ENCODE assay signal across 17 cellular contexts in the genomic region with DNA sequence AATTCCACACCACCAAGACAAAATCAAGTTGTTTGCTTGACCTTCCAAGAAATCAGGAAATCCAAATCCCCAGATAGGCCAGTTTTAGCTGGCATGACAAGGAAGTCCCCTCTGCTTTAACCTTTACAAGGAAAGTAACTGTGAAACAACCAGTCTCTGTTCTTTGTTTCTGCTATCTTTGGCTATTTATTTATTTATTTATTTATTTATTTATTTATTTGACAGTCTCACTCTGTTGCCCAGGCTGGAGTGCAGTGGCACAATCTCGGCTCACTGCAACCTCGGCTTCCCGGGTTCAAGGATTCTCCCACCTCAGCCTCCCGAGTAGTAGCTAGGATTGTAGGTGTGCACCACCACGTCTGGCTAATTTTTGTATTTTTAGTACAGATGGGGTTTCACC. TPM values are rescaled to one million over a fixed set of nuclear protein-coding genes. Genes with fewer than 3 reads are reported as not detected.
DNase-seq lines count a peak whose midpoint lies in the region; ATAC-seq and TF ChIP-seq lines count a peak whose summit lies in the region.
"Had no signal": no experiment of that assay in that cellular context is flagged by ENCODE, and none has a peak within 500 bp of the region (broad histone marks: within the 10 kb centered on the region; RNA-seq: fewer than 3 reads in every experiment).

No MANE protein-coding gene starts in this region.

- H3K27me3 ChIP-seq in GM23338 (ENCODE audit: insufficient read depth) (no peaks in the 10 kb centered on the region), neural progenitor cell (no peaks in the 10 kb centered on the region)
- H3K27me3 ChIP-seq: BLaER1 treated with 17β-estradiol and CSF1 and Interleukin-3, amounts not matched to agents 10 nM and 100 nM had no signal

- H3K9me3 ChIP-seq in T-helper 17 cell (ENCODE audit: control insufficient read depth, low read length, poor library complexity, severe bottlenecking) (no peaks in the 10 kb centered on the region), neural progenitor cell (ENCODE audit: low read depth) (no peaks in the 10 kb centered on the region)
- H3K9me3 ChIP-seq: Caco-2 had no signal

- ATAC-seq in GM23338 = no peak
- no peak for ATAC-seq in T-helper 17 cell
- no peak for ATAC-seq in stimulated activated effector memory CD8-positive, alpha-beta T cell treated with anti-CD3 and anti-CD28 coated beads, Interleukin-12 subunit alpha, Interleukin-12 subunit beta, amount 100 ng/mL, for 72 hours
- no peak for ATAC-seq in left cardiac atrium
- ATAC-seq: CD8-positive, alpha-beta T cell had no signal

- H2AFZ ChIP-seq in GM23338 (peak overlapping the region; percentile 85; the same call in 1 of the 2 replicates), neural progenitor cell (replicated peaks) (no peak overlapping the region)

- DNase-seq in GM23338 (ENCODE audit: low spot score) = no peak
- no peak for DNase-seq in T-helper 17 cell
- no peak for DNase-seq in neural progenitor cell (ENCODE audit: low spot score)
- no peak for DNase-seq in stimulated activated effector memory CD8-positive, alpha-beta T cell treated with anti-CD3 and anti-CD28 coated beads, Interleukin-12 subunit alpha, Interleukin-12 subunit beta, amount 100 ng/mL, for 72 hours (ENCODE audit: low spot score in 2 of 2)
- DNase-seq in left cardiac atrium = no peak
- DNase-seq: 8988T; AML-193; Caco-2; Calu3; CD4-positive, alpha-beta T cell; CD8-positive, alpha-beta T cell; DMS79 treated with DMSO at 0.1 percent for 48 hours; GF-D8 had no signal

- H3K4me2 ChIP-seq in GM23338 (no peak overlapping the region), neural progenitor cell (no peak overlapping the region)
- H3K4me2 ChIP-seq: BLaER1 treated with 17β-estradiol and CSF1 and Interleukin-3, amounts not matched to agents 10 nM and 100 nM had no signal

- H3K9me3 Mint-ChIP-seq in GM23338 = no peaks in the 10 kb centered on the region
- H3K9me3 Mint-ChIP-seq in neural progenitor cell = peaks cover 2% of the 10 kb centered on the region
- no peaks in the 10 kb centered on the region for H3K9me3 Mint-ChIP-seq in stimulated activated effector memory CD8-positive, alpha-beta T cell treated with anti-CD3 and anti-CD28 coated beads, Interleukin-12 subunit alpha, Interleukin-12 subunit beta, amount 100 ng/mL, for 72 hours
- H3K9me3 Mint-ChIP-seq: CD4-positive, alpha-beta T cell; CD8-positive, alpha-beta T cell had no signal

- peaks cover 9% of the 10 kb centered on the region for H3K9me2 ChIP-seq in GM23338 (ENCODE audit: insufficient read depth)

- H3K4me1 Mint-ChIP-seq in GM23338 (peaks cover 5% of the 10 kb centered on the region; the same call in 2 of the 3 replicates), T-helper 17 cell (peaks cover 6% of the 10 kb centered on the region), neural progenitor cell (peaks cover 4% of the 10 kb centered on the region)
- peaks cover 6% of the 10 kb centered on the region for H3K4me1 Mint-ChIP-seq in stimulated activated effector memory CD8-positive, alpha-beta T cell treated with anti-CD3 and anti-CD28 coated beads, Interleukin-12 subunit alpha, Interleukin-12 subunit beta, amount 100 ng/mL, for 72 hours

- H3K27me3 Mint-ChIP-seq in GM23338 (ENCODE audit: insufficient read depth, low read depth, poor library complexity) (peaks cover 2% of the 10 kb centered on the region), T-helper 17 cell (no peaks in the 10 kb centered on the region), neural progenitor cell (ENCODE audit: insufficient read depth, low read depth) (peaks cover 3% of the 10 kb centered on the region)
- H3K27me3 Mint-ChIP-seq: B cell; CD4-positive, alpha-beta T cell had no signal

- intact Hi-C loops in left cardiac atrium (cut with DNase I) = loop anchor here in 1 of 2 donors (10.0 kb wide), 1 partner anchor 175 kb away; no protein-coding TSS in a partner anchor

- H3K9ac ChIP-seq in neural progenitor cell = no peak overlapping the region
- H3K9ac ChIP-seq: BLaER1 treated with 17β-estradiol and CSF1 and Interleukin-3, amounts not matched to agents 10 nM and 100 nM had no signal

- no peaks in the 10 kb centered on the region for H3K79me2 ChIP-seq in GM23338 (replicated peaks; ENCODE audit: insufficient read depth)
- no peaks in the 10 kb centered on the region for H3K79me2 ChIP-seq in neural progenitor cell (ENCODE audit: low read depth)

- no peak overlapping the region for H3K27ac ChIP-seq in GM23338 (ENCODE audit: low read depth)
- H3K27ac ChIP-seq in neural progenitor cell = no peak overlapping the region
- H3K27ac ChIP-seq: BLaER1 treated with 17β-estradiol and CSF1 and Interleukin-3, amounts not matched to agents 10 nM and 100 nM; C4-2B had no signal

- TF ChIP-seq CTCF in GM23338 (conservative IDR thresholded peaks at IDR 0.05; ENCODE audit: low read depth in 2 of 2) (no peak), neural progenitor cell (IDR thresholded peaks at IDR 0.05) (no peak)

- H3K36me3 ChIP-seq in GM23338 (ENCODE audit: insufficient read depth) = no peaks in the 10 kb centered on the region
- H3K36me3 ChIP-seq in neural progenitor cell = no peaks in the 10 kb centered on the region
- H3K36me3 ChIP-seq: BLaER1 treated with 17β-estradiol and CSF1 and Interleukin-3, amounts not matched to agents 10 nM and 100 nM had no signal

- H3K4me3 ChIP-seq in GM23338 = no peak overlapping the region
- no peak overlapping the region for H3K4me3 ChIP-seq in neural progenitor cell
- H3K4me3 ChIP-seq: BLaER1 treated with 17β-estradiol and CSF1 and Interleukin-3, amounts not matched to agents 10 nM and 100 nM had no signal

- no peak overlapping the region for H3K4me3 Mint-ChIP-seq in GM23338
- no peak overlapping the region for H3K4me3 Mint-ChIP-seq in T-helper 17 cell
- no peak overlapping the region for H3K4me3 Mint-ChIP-seq in neural progenitor cell
- no peak overlapping the region for H3K4me3 Mint-ChIP-seq in stimulated activated effector memory CD8-positive, alpha-beta T cell treated with anti-CD3 and anti-CD28 coated beads, Interleukin-12 subunit alpha, Interleukin-12 subunit beta, amount 100 ng/mL, for 72 hours
- H3K4me3 Mint-ChIP-seq: B cell; CD4-positive, alpha-beta T cell; CD8-positive, alpha-beta T cell had no signal

- no peaks in the 10 kb centered on the region; the same call in 2 of the 3 replicates for H3K36me3 Mint-ChIP-seq in GM23338 (ENCODE audit: low read depth)
- peaks cover 3% of the 10 kb centered on the region for H3K36me3 Mint-ChIP-seq in T-helper 17 cell (ENCODE audit: low read depth)
- no peaks in the 10 kb centered on the region for H3K36me3 Mint-ChIP-seq in neural progenitor cell
- no peaks in the 10 kb centered on the region for H3K36me3 Mint-ChIP-seq in stimulated activated effector memory CD8-positive, alpha-beta T cell treated with anti-CD3 and anti-CD28 coated beads, Interleukin-12 subunit alpha, Interleukin-12 subunit beta, amount 100 ng/mL, for 72 hours
- H3K36me3 Mint-ChIP-seq: CD8-positive, alpha-beta T cell had no signal

- H3K27ac Mint-ChIP-seq in GM23338 (no peak overlapping the region), T-helper 17 cell (peak overlapping the region; percentile 39), neural progenitor cell (no peak overlapping the region)
- H3K27ac Mint-ChIP-seq in stimulated activated effector memory CD8-positive, alpha-beta T cell treated with anti-CD3 and anti-CD28 coated beads, Interleukin-12 subunit alpha, Interleukin-12 subunit beta, amount 100 ng/mL, for 72 hours = no peak overlapping the region
- H3K27ac Mint-ChIP-seq: B cell; CD4-positive, alpha-beta T cell; CD8-positive, alpha-beta T cell had no signal

- H4K20me1 ChIP-seq in GM23338 (replicated peaks; ENCODE audit: insufficient read depth) (no peaks in the 10 kb centered on the region), neural progenitor cell (ENCODE audit: low read depth) (no peaks in the 10 kb centered on the region)
- H4K20me1 ChIP-seq: BLaER1 treated with 17β-estradiol and CSF1 and Interleukin-3, amounts not matched to agents 10 nM and 100 nM had no signal

- H3F3A ChIP-seq in GM23338 (replicated peaks; ENCODE audit: low read depth) (no peaks in the 10 kb centered on the region), neural progenitor cell (ENCODE audit: low read depth) (peaks cover 10% of the 10 kb centered on the region)

- peaks cover 4% of the 10 kb centered on the region; the same call in 1 of the 2 replicates for H3K4me1 ChIP-seq in GM23338 (ENCODE audit: insufficient read depth)
- H3K4me1 ChIP-seq in neural progenitor cell = peaks cover 9% of the 10 kb centered on the region

TF ChIP-seq in GM23338, 12 proteins besides CTCF, POLR2A, EP300 and RAD21 (continues in another document):
- TF ChIP-seq EZH2 (IDR thresholded peaks at IDR 0.05; ENCODE audit: low read depth, unreplicated experiment) (no peak), JUNB (IDR thresholded peaks at IDR 0.05; ENCODE audit: unreplicated experiment) (no peak), STAT1 (IDR thresholded peaks at IDR 0.05; ENCODE audit: unreplicated experiment) (no peak), POLR2AphosphoS5 (IDR thresholded peaks at IDR 0.05; ENCODE audit: low read depth) (no peak), EZH2phosphoT487 (IDR thresholded peaks at IDR 0.05; ENCODE audit: unreplicated experiment) (no peak), NANOG (IDR thresholded peaks at IDR 0.05; ENCODE audit: borderline replicate concordance) (no peak)
- TF ChIP-seq, protein P1, sequence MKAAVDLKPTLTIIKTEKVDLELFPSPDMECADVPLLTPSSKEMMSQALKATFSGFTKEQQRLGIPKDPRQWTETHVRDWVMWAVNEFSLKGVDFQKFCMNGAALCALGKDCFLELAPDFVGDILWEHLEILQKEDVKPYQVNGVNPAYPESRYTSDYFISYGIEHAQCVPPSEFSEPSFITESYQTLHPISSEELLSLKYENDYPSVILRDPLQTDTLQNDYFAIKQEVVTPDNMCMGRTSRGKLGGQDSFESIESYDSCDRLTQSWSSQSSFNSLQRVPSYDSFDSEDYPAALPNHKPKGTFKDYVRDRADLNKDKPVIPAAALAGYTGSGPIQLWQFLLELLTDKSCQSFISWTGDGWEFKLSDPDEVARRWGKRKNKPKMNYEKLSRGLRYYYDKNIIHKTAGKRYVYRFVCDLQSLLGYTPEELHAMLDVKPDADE (IDR thresholded peaks at IDR 0.05) = no peak

RNA-seq across cellular contexts. Expression of a gene that starts 14.5 kb away (rescaled TPM):
- 88.2 and 89.1 TPM in 2 replicates for total RNA-seq in GM23338 (2014; rRNA removed; shearing (Covaris generic))
- 183 and 202 TPM in 2 replicates for polyA plus RNA-seq in GM23338 (2016; fragmentation: Nextera tagmentation; extraction: Ambion mirVana)
- total RNA-seq in T-helper 17 cell (10 to 100 TPM; 11.7 to 15.3 TPM), neural progenitor cell (ENCODE audit: low replicate concordance) (69.1 and 98.5 TPM in 2 replicates), left cardiac atrium (10 to 100 TPM in 1 of 2 donors, 1 to 10 TPM in 1; 6.3 to 10.5 TPM)

RNA-seq across cellular contexts. Expression of a gene that starts 38.5 kb away (rescaled TPM):
- total RNA-seq in GM23338 (2014; rRNA removed; shearing (Covaris generic)) = not detected in 2 replicates
- not detected in 2 replicates for polyA plus RNA-seq in GM23338 (2016; fragmentation: Nextera tagmentation; extraction: Ambion mirVana)
- total RNA-seq in T-helper 17 cell (1 to 10 TPM; 1.1 to 2.7 TPM), neural progenitor cell (ENCODE audit: low replicate concordance) (not detected in 2 replicates), left cardiac atrium (not detected)
- total RNA-seq: Caco-2; Calu3; CD4-positive, alpha-beta T cell had no signal
- polyA plus RNA-seq: BJ had no signal

RNA-seq across cellular contexts. Expression of a gene that starts 41.3 kb away (rescaled TPM):
- total RNA-seq in GM23338 (2014; rRNA removed; shearing (Covaris generic)) = 78.4 and 79.9 TPM in 2 replicates
- polyA plus RNA-seq in GM23338 (2016; fragmentation: Nextera tagmentation; extraction: Ambion mirVana) = 63.1 and 66.7 TPM in 2 replicates
- 100 to 1,000 TPM; 103 to 110 TPM for total RNA-seq in T-helper 17 cell
- 71.5 and 82.3 TPM in 2 replicates for total RNA-seq in neural progenitor cell (ENCODE audit: low replicate concordance)
- 10 to 100 TPM; 58.1 to 67.0 TPM for total RNA-seq in left cardiac atrium
